ENCODE assay signal across 1 cellular context in the genomic region with DNA sequence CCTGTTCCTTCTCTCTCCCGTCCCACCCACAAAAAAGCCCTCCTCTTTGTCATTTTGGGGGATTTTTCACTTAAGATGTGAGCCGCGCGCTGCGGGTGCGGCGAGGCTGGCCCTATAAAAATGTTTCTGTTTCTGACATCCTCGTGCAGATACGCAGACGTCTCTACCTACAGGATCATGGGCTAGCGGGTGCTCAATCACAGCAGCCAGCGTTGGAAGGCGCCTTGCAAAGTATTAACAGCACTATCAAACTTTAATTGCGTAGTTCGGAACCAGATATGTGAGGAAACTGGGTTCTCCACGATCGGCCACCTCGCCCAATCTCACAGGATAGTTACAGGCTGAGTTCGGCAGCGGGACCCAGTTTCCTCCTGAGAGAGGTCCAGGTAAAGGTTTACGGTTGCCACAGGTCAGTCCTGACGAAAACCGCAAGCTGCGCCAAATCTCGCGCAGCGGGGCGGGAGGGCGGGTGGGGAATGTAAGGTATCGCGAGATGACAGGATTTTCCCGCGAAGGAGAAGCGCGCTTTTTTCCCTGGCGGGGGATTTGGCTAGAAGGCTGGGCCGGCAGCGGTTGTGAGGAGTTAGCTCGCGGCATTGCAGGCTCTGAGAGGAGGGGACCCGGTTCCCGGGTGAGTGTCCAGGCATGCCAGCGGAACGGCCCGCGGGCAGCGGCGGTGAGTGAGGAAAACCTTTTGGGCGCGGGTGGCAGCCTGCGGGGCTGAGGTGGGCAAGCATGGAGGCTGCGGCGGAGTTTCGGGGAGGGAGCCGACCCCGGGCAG.
TF ChIP-seq lines count a peak whose summit lies in the region.

A gene (plus strand): TSS at position 512 of the 781 bp plus-strand sequence. CDS start 134 bp downstream, at position 646.

TF ChIP-seq in WTC11, 78 proteins besides CTCF, POLR2A, EP300 and RAD21 (continued from another document):
- 0 out of 2 replicates have a peak, but pooled peaks have one; percentile 1 for TF ChIP-seq KAT7 (CRISPR knock-in tag; IDR thresholded peaks at IDR 0.05; ENCODE audit: borderline replicate concordance)
- TF ChIP-seq, protein P1, sequence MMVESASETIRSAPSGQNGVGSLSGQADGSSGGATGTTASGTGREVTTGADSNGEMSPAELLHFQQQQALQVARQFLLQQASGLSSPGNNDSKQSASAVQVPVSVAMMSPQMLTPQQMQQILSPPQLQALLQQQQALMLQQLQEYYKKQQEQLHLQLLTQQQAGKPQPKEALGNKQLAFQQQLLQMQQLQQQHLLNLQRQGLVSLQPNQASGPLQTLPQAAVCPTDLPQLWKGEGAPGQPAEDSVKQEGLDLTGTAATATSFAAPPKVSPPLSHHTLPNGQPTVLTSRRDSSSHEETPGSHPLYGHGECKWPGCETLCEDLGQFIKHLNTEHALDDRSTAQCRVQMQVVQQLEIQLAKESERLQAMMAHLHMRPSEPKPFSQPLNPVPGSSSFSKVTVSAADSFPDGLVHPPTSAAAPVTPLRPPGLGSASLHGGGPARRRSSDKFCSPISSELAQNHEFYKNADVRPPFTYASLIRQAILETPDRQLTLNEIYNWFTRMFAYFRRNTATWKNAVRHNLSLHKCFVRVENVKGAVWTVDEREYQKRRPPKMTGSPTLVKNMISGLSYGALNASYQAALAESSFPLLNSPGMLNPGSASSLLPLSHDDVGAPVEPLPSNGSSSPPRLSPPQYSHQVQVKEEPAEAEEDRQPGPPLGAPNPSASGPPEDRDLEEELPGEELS (CRISPR knock-in tag; IDR thresholded peaks at IDR 0.05), result peak; percentile 53; the same call in 1 of the 2 replicates
- TF ChIP-seq, protein P2, sequence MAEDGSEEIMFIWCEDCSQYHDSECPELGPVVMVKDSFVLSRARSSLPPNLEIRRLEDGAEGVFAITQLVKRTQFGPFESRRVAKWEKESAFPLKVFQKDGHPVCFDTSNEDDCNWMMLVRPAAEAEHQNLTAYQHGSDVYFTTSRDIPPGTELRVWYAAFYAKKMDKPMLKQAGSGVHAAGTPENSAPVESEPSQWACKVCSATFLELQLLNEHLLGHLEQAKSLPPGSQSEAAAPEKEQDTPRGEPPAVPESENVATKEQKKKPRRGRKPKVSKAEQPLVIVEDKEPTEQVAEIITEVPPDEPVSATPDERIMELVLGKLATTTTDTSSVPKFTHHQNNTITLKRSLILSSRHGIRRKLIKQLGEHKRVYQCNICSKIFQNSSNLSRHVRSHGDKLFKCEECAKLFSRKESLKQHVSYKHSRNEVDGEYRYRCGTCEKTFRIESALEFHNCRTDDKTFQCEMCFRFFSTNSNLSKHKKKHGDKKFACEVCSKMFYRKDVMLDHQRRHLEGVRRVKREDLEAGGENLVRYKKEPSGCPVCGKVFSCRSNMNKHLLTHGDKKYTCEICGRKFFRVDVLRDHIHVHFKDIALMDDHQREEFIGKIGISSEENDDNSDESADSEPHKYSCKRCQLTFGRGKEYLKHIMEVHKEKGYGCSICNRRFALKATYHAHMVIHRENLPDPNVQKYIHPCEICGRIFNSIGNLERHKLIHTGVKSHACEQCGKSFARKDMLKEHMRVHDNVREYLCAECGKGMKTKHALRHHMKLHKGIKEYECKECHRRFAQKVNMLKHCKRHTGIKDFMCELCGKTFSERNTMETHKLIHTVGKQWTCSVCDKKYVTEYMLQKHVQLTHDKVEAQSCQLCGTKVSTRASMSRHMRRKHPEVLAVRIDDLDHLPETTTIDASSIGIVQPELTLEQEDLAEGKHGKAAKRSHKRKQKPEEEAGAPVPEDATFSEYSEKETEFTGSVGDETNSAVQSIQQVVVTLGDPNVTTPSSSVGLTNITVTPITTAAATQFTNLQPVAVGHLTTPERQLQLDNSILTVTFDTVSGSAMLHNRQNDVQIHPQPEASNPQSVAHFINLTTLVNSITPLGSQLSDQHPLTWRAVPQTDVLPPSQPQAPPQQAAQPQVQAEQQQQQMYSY (CRISPR knock-in tag; IDR thresholded peaks at IDR 0.05), result peak; percentile 88
- TF ChIP-seq, protein P3, sequence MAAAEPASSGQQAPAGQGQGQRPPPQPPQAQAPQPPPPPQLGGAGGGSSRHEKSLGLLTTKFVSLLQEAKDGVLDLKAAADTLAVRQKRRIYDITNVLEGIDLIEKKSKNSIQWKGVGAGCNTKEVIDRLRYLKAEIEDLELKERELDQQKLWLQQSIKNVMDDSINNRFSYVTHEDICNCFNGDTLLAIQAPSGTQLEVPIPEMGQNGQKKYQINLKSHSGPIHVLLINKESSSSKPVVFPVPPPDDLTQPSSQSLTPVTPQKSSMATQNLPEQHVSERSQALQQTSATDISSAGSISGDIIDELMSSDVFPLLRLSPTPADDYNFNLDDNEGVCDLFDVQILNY (CRISPR knock-in tag; IDR thresholded peaks at IDR 0.05), result peak; percentile 91
- peak; percentile 53; the same call in 1 of the 2 replicates for TF ChIP-seq SMAD3 (CRISPR knock-in tag; IDR thresholded peaks at IDR 0.05; ENCODE audit: borderline replicate concordance)
- TF ChIP-seq FOXK1 (CRISPR knock-in tag; IDR thresholded peaks at IDR 0.05), result 0 out of 2 replicates have a peak, but pooled peaks have one; percentile 14
